In the genomic region with DNA sequence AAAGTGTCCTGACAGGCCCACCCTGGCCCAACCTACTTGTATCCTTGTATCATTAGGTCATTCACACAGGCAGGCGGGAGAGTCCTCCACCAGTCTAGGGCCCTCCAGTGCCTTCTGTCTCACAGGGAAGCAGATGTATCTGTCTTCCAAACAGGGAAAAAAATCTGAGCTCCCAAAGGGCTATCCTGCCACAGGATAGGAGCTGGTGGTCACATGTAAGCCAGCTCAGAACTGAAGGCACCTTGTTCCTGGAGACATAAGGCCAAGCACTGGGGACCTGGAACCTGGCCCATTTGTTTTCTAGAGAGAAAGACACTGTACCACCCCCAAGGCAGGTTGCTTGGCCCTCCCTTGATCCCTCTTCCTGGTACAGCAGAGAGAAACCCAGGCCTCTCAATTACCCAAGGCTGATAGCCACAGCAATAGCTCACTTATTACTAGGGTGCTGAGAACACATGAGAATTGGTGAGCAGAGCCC, we compare ENCODE assay signal across 1 cellular context.
TF ChIP-seq lines count a peak whose summit lies in the region.

No MANE protein-coding gene starts in this region.

TF ChIP-seq in HepG2, 621 proteins besides CTCF, POLR2A, EP300 and RAD21:
- TF ChIP-seq, protein P1, sequence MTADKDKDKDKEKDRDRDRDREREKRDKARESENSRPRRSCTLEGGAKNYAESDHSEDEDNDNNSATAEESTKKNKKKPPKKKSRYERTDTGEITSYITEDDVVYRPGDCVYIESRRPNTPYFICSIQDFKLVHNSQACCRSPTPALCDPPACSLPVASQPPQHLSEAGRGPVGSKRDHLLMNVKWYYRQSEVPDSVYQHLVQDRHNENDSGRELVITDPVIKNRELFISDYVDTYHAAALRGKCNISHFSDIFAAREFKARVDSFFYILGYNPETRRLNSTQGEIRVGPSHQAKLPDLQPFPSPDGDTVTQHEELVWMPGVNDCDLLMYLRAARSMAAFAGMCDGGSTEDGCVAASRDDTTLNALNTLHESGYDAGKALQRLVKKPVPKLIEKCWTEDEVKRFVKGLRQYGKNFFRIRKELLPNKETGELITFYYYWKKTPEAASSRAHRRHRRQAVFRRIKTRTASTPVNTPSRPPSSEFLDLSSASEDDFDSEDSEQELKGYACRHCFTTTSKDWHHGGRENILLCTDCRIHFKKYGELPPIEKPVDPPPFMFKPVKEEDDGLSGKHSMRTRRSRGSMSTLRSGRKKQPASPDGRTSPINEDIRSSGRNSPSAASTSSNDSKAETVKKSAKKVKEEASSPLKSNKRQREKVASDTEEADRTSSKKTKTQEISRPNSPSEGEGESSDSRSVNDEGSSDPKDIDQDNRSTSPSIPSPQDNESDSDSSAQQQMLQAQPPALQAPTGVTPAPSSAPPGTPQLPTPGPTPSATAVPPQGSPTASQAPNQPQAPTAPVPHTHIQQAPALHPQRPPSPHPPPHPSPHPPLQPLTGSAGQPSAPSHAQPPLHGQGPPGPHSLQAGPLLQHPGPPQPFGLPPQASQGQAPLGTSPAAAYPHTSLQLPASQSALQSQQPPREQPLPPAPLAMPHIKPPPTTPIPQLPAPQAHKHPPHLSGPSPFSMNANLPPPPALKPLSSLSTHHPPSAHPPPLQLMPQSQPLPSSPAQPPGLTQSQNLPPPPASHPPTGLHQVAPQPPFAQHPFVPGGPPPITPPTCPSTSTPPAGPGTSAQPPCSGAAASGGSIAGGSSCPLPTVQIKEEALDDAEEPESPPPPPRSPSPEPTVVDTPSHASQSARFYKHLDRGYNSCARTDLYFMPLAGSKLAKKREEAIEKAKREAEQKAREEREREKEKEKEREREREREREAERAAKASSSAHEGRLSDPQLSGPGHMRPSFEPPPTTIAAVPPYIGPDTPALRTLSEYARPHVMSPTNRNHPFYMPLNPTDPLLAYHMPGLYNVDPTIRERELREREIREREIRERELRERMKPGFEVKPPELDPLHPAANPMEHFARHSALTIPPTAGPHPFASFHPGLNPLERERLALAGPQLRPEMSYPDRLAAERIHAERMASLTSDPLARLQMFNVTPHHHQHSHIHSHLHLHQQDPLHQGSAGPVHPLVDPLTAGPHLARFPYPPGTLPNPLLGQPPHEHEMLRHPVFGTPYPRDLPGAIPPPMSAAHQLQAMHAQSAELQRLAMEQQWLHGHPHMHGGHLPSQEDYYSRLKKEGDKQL (CRISPR knock-in tag; IDR thresholded peaks at IDR 0.05; ENCODE audit: low read depth): no peak
- TF ChIP-seq TEAD3 (CRISPR knock-in tag; optimal IDR thresholded peaks at IDR 0.05; ENCODE audit: borderline replicate concordance) (no peak), MXI1 (IDR thresholded peaks at IDR 0.05; ENCODE audit: borderline replicate concordance, low read depth, low read length) (no peak)
- TF ChIP-seq, protein P2, sequence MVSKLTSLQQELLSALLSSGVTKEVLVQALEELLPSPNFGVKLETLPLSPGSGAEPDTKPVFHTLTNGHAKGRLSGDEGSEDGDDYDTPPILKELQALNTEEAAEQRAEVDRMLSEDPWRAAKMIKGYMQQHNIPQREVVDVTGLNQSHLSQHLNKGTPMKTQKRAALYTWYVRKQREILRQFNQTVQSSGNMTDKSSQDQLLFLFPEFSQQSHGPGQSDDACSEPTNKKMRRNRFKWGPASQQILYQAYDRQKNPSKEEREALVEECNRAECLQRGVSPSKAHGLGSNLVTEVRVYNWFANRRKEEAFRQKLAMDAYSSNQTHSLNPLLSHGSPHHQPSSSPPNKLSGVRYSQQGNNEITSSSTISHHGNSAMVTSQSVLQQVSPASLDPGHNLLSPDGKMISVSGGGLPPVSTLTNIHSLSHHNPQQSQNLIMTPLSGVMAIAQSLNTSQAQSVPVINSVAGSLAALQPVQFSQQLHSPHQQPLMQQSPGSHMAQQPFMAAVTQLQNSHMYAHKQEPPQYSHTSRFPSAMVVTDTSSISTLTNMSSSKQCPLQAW (CRISPR knock-in tag; IDR thresholded peaks at IDR 0.05): 0 out of 2 replicates have a peak, but pooled peaks have one; percentile 15
